In the genomic region with DNA sequence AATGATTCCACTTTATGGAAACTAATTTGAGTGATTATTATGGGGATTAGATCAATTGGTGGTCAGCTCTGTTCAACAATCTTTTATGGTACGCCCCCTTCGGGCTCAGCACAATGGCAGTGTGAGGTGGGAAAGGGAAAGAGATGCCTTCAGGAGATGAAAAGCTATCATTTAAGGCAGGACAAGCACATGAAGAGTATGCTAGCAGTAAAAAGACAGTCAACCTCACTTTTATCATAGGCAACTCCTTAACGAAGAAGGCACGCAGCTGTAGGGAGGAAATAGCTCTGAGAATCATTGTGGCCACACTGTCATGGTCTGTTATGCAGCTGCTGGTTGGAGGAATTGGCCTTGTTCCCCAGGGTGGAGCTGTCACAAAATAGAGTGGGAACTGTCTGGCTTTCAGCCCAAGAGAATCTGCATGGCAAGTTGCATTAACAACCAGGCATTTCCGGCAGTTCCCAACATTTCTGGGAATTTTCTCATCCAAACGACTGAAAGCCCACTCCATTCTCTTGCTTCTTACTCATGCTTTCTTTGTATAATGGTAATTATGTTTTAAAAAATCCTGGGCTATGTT, we compare ENCODE assay signal across 8 cellular contexts. TPM values are rescaled to one million over a fixed set of nuclear protein-coding genes. Genes with fewer than 3 reads are reported as not detected.
DNase-seq lines count a peak whose midpoint lies in the region; ATAC-seq and TF ChIP-seq lines count a peak whose summit lies in the region.

No MANE protein-coding gene starts in this region.

- TF ChIP-seq CTCF in PC-9 (conservative IDR thresholded peaks at IDR 0.05) (no peak), GM10266 (IDR thresholded peaks at IDR 0.05; ENCODE audit: control insufficient read depth, insufficient read depth, low read depth, missing control alignments) (no peak)

- H3K27me3 ChIP-seq in PC-9 (ENCODE audit: insufficient read depth, low read depth): no peaks in the 10 kb centered on the region

- no peaks in the 10 kb centered on the region for H3K9me2 ChIP-seq in PC-9 (ENCODE audit: insufficient read depth)

- no peak overlapping the region for H3K4me3 ChIP-seq in PC-9

- peaks cover 24% of the 10 kb centered on the region for H3F3A ChIP-seq in PC-9 (ENCODE audit: insufficient read depth, low read depth)

- POLR2A ChIA-PET in PC-9 (lab: Charles Lee; ENCODE audit: unreplicated experiment): interaction anchor here (0.6 to 1.5 kb wide), 5 partner anchors 169 to 1576 kb away, joined by 3 to 6 read pairs (median 4); a partner anchor contains a TSS

- H3K9me3 ChIP-seq in PC-9 (ENCODE audit: insufficient read depth, low read depth): peaks cover 28% of the 10 kb centered on the region

- peak overlapping the region; percentile 68 for H3K27ac ChIP-seq in PC-9

- H2AFZ ChIP-seq in PC-9: no peak overlapping the region

- no peak for TF ChIP-seq POLR2A in erythroblast (IDR thresholded peaks at IDR 0.05; ENCODE audit: low read length)

- CTCF ChIA-PET in PC-9 (lab: Charles Lee): interaction anchor here (1.1 to 1.3 kb wide), 2 partner anchors 13 to 15 kb away, joined by 3 read pairs; no protein-coding TSS in a partner anchor

- no peak overlapping the region; the same call in 1 of the 2 replicates for H3K4me2 ChIP-seq in PC-9

- H4K20me1 ChIP-seq in PC-9 (ENCODE audit: insufficient read depth): no peaks in the 10 kb centered on the region

- no peak for DNase-seq in PC-9
- DNase-seq in glomerular endothelial cell (ENCODE audit: extremely low read depth, low read depth, low spot score): peak; percentile 97
- peak; percentile 20 for DNase-seq in superior temporal gyrus (ENCODE audit: extremely low spot score)
- no peak for DNase-seq in DMS153 treated with DMSO at 0.1 percent for 48 hours (lab: John Stamatoyannopoulos, UW; ENCODE audit: unreplicated experiment)
- DNase-seq in erythroblast (lab: John Stamatoyannopoulos, UW): no peak
- no peak for DNase-seq in GM10266 (ENCODE audit: extremely low spot score)
- no peak for DNase-seq in activated CD4-positive, alpha-beta T cell treated with anti-CD3 and anti-CD28 coated beads for 48 hours

- peak; percentile 64 for ATAC-seq in GM21528 (IDR thresholded peaks at IDR 0.05; ENCODE audit: low FRiP score, unreplicated experiment)

- BruUV-seq in PC-9 (replicated peaks; lab: Mats Ljungman, UMichigan): TSS peak; percentile 98

- intact Hi-C loops in PC-9 (cut with micrococcal nuclease; ENCODE audit: unreplicated experiment): no loop called here

- peaks cover 50% of the 10 kb centered on the region for H3K4me1 ChIP-seq in PC-9 (replicated peaks; ENCODE audit: insufficient read depth)

- peaks cover 11% of the 10 kb centered on the region; the same call in 1 of the 2 replicates for H3K36me3 ChIP-seq in PC-9 (ENCODE audit: low read depth)

- peaks cover 15% of the 10 kb centered on the region for H3K79me2 ChIP-seq in PC-9 (ENCODE audit: low read depth)

RNA-seq across cellular contexts. Expression of a gene that starts 54.4 kb away (rescaled TPM):
- 30.4 and 32.0 TPM in 2 replicates for total RNA-seq in PC-9 (2021)
- total RNA-seq in glomerular endothelial cell: 66.5 and 87.8 TPM in 2 replicates

Comparison
In these comparisons a context has a peak if more than half of its experiments do, and no peak if none do; other contexts are left out.
1. DNase-seq: peak in glomerular endothelial cell (single experiment) and superior temporal gyrus (single experiment); none in PC-9 (0 of 2), DMS153 treated with DMSO at 0.1 percent for 48 hours (single experiment), erythroblast (0 of 2), GM10266 (single experiment) and activated CD4-positive, alpha-beta T cell treated with anti-CD3 and anti-CD28 coated beads for 48 hours (single experiment).